Comparison of ENCODE assay signal across 8 cellular contexts in genomic region chr1:147541672-147542548, GRCh38. TPM values are rescaled to one million over a fixed set of nuclear protein-coding genes. Genes with fewer than 3 reads are reported as not detected.
DNase-seq lines count a peak whose midpoint lies in the region; ATAC-seq and TF ChIP-seq lines count a peak whose summit lies in the region.

No MANE protein-coding gene starts in this region.

- ATAC-seq in lung (ENCODE audit: insufficient read depth, low FRiP score) (peak; percentile 14), GM18517 (IDR thresholded peaks at IDR 0.05; ENCODE audit: unreplicated experiment) (no peak)

- H3K9ac ChIP-seq in SK-N-MC (ENCODE audit: insufficient read length): peak overlapping the region; percentile 98
- H3K9ac ChIP-seq in subcutaneous abdominal adipose tissue (ENCODE audit: low read length in 5 of 5): peak overlapping the region; percentile 72 to 94 (median 89)

- H3K36me3 ChIP-seq in SK-N-MC (ENCODE audit: insufficient read depth, low read length): no peaks in the 10 kb centered on the region
- H3K36me3 ChIP-seq in lung (ENCODE audit: control insufficient read depth in 2 of 2, insufficient read depth in 2 of 2, low read length in 2 of 2): no peaks in the 10 kb centered on the region
- no peaks in the 10 kb centered on the region for H3K36me3 ChIP-seq in subcutaneous abdominal adipose tissue (ENCODE audit: control insufficient read depth in 5 of 5, insufficient read depth in 5 of 5, low read length in 5 of 5)

- 10 to 11% methylated on average over 29 of the region's 29 CpGs for WGBS in lung, 2 donors

- H3K27me3 ChIP-seq in lung (ENCODE audit: control insufficient read depth, insufficient read depth) (no peaks in the 10 kb centered on the region), subcutaneous abdominal adipose tissue (ENCODE audit: control insufficient read depth in 5 of 5, insufficient read depth in 4 of 5, low read length in 5 of 5) (no peaks in the 10 kb centered on the region)

- TF ChIP-seq CTCF in lung (IDR thresholded peaks at IDR 0.05; ENCODE audit: control extremely low read depth, extremely low read depth): no peak

- H3K4me1 ChIP-seq in lung (ENCODE audit: control insufficient read depth in 2 of 2, insufficient read depth in 2 of 2, low read length in 2 of 2): peaks cover 0 to 18% of the 10 kb centered on the region in 2 donors
- H3K4me1 ChIP-seq in subcutaneous abdominal adipose tissue (ENCODE audit: control insufficient read depth in 5 of 5, insufficient read depth in 5 of 5, low read length in 5 of 5): peaks cover 3 to 25% (median 20%) of the 10 kb centered on the region in 5 donors

- DNase-seq in NCI-H2171 (lab: John Stamatoyannopoulos, UW) (peak; percentile 4), NCI-H2171 treated with DMSO at 0.1 percent for 48 hours (lab: John Stamatoyannopoulos, UW) (no peak), SK-N-MC (ENCODE audit: low read depth, low spot score) (no peak), ecto neural progenitor cell (ENCODE audit: low spot score) (peak; percentile 76), lung (ENCODE audit: low spot score) (no peak), NCI-H1436 treated with DMSO at 0.1 percent for 48 hours (lab: John Stamatoyannopoulos, UW) (no peak)

- H3K4me3 ChIP-seq in SK-N-MC (peak overlapping the region; percentile 100), lung (peak overlapping the region; percentile 60), subcutaneous abdominal adipose tissue (ENCODE audit: low read depth in 1 of 5, low read length in 5 of 5) (peak overlapping the region; percentile 74 to 97 (median 91))

- H3K9me3 ChIP-seq in SK-N-MC (ENCODE audit: low read depth, low read length) (no peaks in the 10 kb centered on the region), lung (ENCODE audit: control insufficient read depth in 2 of 2, insufficient read depth in 1 of 2, low read length in 1 of 2) (no peaks in the 10 kb centered on the region), subcutaneous abdominal adipose tissue (ENCODE audit: control insufficient read depth in 5 of 5, low read length in 5 of 5) (no peaks in the 10 kb centered on the region)

- peak overlapping the region; percentile 96 for H3K27ac ChIP-seq in SK-N-MC
- H3K27ac ChIP-seq in lung (ENCODE audit: low read depth in 1 of 2, low read length in 1 of 2): peak overlapping the region; percentile 90 to 92
- peak overlapping the region; percentile 84 for H3K27ac ChIP-seq in subcutaneous abdominal adipose tissue (ENCODE audit: low read depth, low read length)

RNA-seq across cellular contexts. Expression of gene BCL9, which starts 0.6 kb away (rescaled TPM):
- 10 to 100 TPM; 14.7 to 19.5 TPM for total RNA-seq in lung
- polyA plus RNA-seq in lung: 1 to 10 TPM; 3.2 to 7.4 TPM

Comparison
In these comparisons a context has a peak if more than half of its experiments do, and no peak if none do; other contexts are left out.
1. DNase-seq: peak in NCI-H2171 (single experiment) and ecto neural progenitor cell (single experiment); none in NCI-H2171 treated with DMSO at 0.1 percent for 48 hours (single experiment), SK-N-MC (single experiment), lung (single experiment) and NCI-H1436 treated with DMSO at 0.1 percent for 48 hours (single experiment).
2. Peak in every context shown above with its lines, with median percentiles within 50 percentile points of each other: H3K27ac ChIP-seq and H3K4me3 ChIP-seq.